Comparison of ENCODE assay signal across 19 cellular contexts in genomic region chr12:50061172-50061571, GRCh38. TPM values are rescaled to one million over a fixed set of nuclear protein-coding genes. Genes with fewer than 3 reads are reported as not detected.
DNase-seq lines count a peak whose midpoint lies in the region; ATAC-seq, FAIRE-seq and TF ChIP-seq lines count a peak whose summit lies in the region.
"Had no signal": no experiment of that assay in that cellular context is flagged by ENCODE, and none has a peak within 500 bp of the region (broad histone marks: within the 10 kb centered on the region; RNA-seq: fewer than 3 reads in every experiment).

No MANE protein-coding gene starts in this region.

- H3K27me3 ChIP-seq in left lung (peaks cover 6 to 43% of the 10 kb centered on the region in 2 donors), PC-9 (ENCODE audit: insufficient read depth, low read depth) (peaks cover 10% of the 10 kb centered on the region; the same call in 1 of the 2 replicates)

- H3K9me3 ChIP-seq in left lung = no peaks in the 10 kb centered on the region
- no peaks in the 10 kb centered on the region for H3K9me3 ChIP-seq in PC-9 (ENCODE audit: insufficient read depth, low read depth)

- intact Hi-C loops in activated CD8-positive, alpha-beta T cell treated with anti-CD3 and anti-CD28 coated beads for 36 hours (cut with micrococcal nuclease) = no loop called here
- intact Hi-C loops in left lung (cut with DNase I) = loop anchor here in 1 of 2 donors (5.0 kb wide), 1 partner anchor 89 kb away; the partner anchor contains the start of gene AQP6
- intact Hi-C loops in PC-9 (cut with micrococcal nuclease; ENCODE audit: unreplicated experiment) = no loop called here

- no peak overlapping the region for H3K4me2 ChIP-seq in PC-9
- H3K4me2 ChIP-seq: KMS-11 had no signal

- peak overlapping the region; percentile 62 for H3K27ac Mint-ChIP-seq in activated CD8-positive, alpha-beta T cell treated with anti-CD3 and anti-CD28 coated beads, Interleukin-2, amount 10 ng/mL, durations not matched to agents 7 days and 5 days
- H3K27ac Mint-ChIP-seq in activated CD8-positive, alpha-beta T cell treated with anti-CD3 and anti-CD28 coated beads for 36 hours = no peak overlapping the region

- peak; percentile 5 for FAIRE-seq in urothelium cell line (lab: Jason Lieb, UNC)
- FAIRE-seq: RCC 7860 had no signal

- H3K4me3 ChIP-seq in choroid plexus epithelial cell (ENCODE audit: low read depth, low read length) (no peak overlapping the region), left lung (no peak overlapping the region), PC-9 (no peak overlapping the region)

- POLR2A ChIA-PET in activated CD8-positive, alpha-beta T cell treated with anti-CD3 and anti-CD28 coated beads, Interleukin-2, amount 10 ng/mL, durations not matched to agents 7 days and 5 days (lab: Charles Lee) = no interaction called here
- POLR2A ChIA-PET in activated CD8-positive, alpha-beta T cell treated with anti-CD3 and anti-CD28 coated beads for 36 hours (lab: Charles Lee) = interaction anchor here (0.9 kb wide), 1 partner anchor 18 kb away, joined by 3 read pairs; no protein-coding TSS in a partner anchor
- POLR2A ChIA-PET in PC-9 (lab: Charles Lee; ENCODE audit: unreplicated experiment) = interaction anchor here (0.6 kb wide), 1 partner anchor 890 kb away, joined by 4 read pairs; no protein-coding TSS in a partner anchor

- H3K9me3 Mint-ChIP-seq in activated CD8-positive, alpha-beta T cell treated with anti-CD3 and anti-CD28 coated beads, Interleukin-2, amount 10 ng/mL, durations not matched to agents 7 days and 5 days (ENCODE audit: insufficient read depth) = no peaks in the 10 kb centered on the region
- no peaks in the 10 kb centered on the region for H3K9me3 Mint-ChIP-seq in activated CD8-positive, alpha-beta T cell treated with anti-CD3 and anti-CD28 coated beads for 36 hours

- peaks cover 15% of the 10 kb centered on the region for H3K36me3 Mint-ChIP-seq in activated CD8-positive, alpha-beta T cell treated with anti-CD3 and anti-CD28 coated beads, Interleukin-2, amount 10 ng/mL, durations not matched to agents 7 days and 5 days (ENCODE audit: low read depth)
- peaks cover 20% of the 10 kb centered on the region for H3K36me3 Mint-ChIP-seq in activated CD8-positive, alpha-beta T cell treated with anti-CD3 and anti-CD28 coated beads for 36 hours (ENCODE audit: low read depth)

- no peaks in the 10 kb centered on the region for H3K79me2 ChIP-seq in PC-9 (ENCODE audit: low read depth)

- H3F3A ChIP-seq in PC-9 (ENCODE audit: insufficient read depth, low read depth) = peaks cover 4% of the 10 kb centered on the region; the same call in 1 of the 2 replicates

- no peak overlapping the region for H2AFZ ChIP-seq in PC-9

- H3K4me3 Mint-ChIP-seq in activated CD8-positive, alpha-beta T cell treated with anti-CD3 and anti-CD28 coated beads, Interleukin-2, amount 10 ng/mL, durations not matched to agents 7 days and 5 days = no peak overlapping the region
- no peak overlapping the region for H3K4me3 Mint-ChIP-seq in activated CD8-positive, alpha-beta T cell treated with anti-CD3 and anti-CD28 coated beads for 36 hours

- no peaks in the 10 kb centered on the region for H3K9me2 ChIP-seq in PC-9 (ENCODE audit: insufficient read depth)

- no TSS peak for BruUV-seq in PC-9 (replicated peaks; lab: Mats Ljungman, UMichigan)

- no peak for TF ChIP-seq CTCF in activated CD8-positive, alpha-beta T cell treated with anti-CD3 and anti-CD28 coated beads for 36 hours (IDR thresholded peaks at IDR 0.05)
- TF ChIP-seq CTCF in choroid plexus epithelial cell (conservative IDR thresholded peaks at IDR 0.05; ENCODE audit: low read depth, low read length) = no peak
- TF ChIP-seq CTCF in left lung (IDR thresholded peaks at IDR 0.05) = no peak
- TF ChIP-seq CTCF in PC-9 (conservative IDR thresholded peaks at IDR 0.05) = no peak

- peaks cover 60% of the 10 kb centered on the region for H3K4me1 Mint-ChIP-seq in activated CD8-positive, alpha-beta T cell treated with anti-CD3 and anti-CD28 coated beads, Interleukin-2, amount 10 ng/mL, durations not matched to agents 7 days and 5 days (ENCODE audit: low read depth)
- peaks cover 36% of the 10 kb centered on the region for H3K4me1 Mint-ChIP-seq in activated CD8-positive, alpha-beta T cell treated with anti-CD3 and anti-CD28 coated beads for 36 hours (ENCODE audit: low read depth)

- H3K36me3 ChIP-seq in left lung = no peaks in the 10 kb centered on the region
- no peaks in the 10 kb centered on the region for H3K36me3 ChIP-seq in PC-9 (ENCODE audit: low read depth)

- peaks cover 8% of the 10 kb centered on the region for H3K27me3 Mint-ChIP-seq in activated CD8-positive, alpha-beta T cell treated with anti-CD3 and anti-CD28 coated beads, Interleukin-2, amount 10 ng/mL, durations not matched to agents 7 days and 5 days (ENCODE audit: low read depth)
- H3K27me3 Mint-ChIP-seq in activated CD8-positive, alpha-beta T cell treated with anti-CD3 and anti-CD28 coated beads for 36 hours = peaks cover 8% of the 10 kb centered on the region

- no peak for DNase-seq in activated CD8-positive, alpha-beta T cell treated with anti-CD3 and anti-CD28 coated beads, Interleukin-2, amount 10 ng/mL, durations not matched to agents 7 days and 5 days
- DNase-seq in activated CD8-positive, alpha-beta T cell treated with anti-CD3 and anti-CD28 coated beads for 36 hours = no peak
- DNase-seq in choroid plexus epithelial cell (ENCODE audit: low read depth) (peak; percentile 15), left lung (no peak), urothelium cell line (ENCODE audit: low spot score) (no peak), cerebellar cortex (ENCODE audit: low spot score) (no peak), PC-9 (no peak)
- DNase-seq: 8988T, C1 segment of cervical spinal cord, COR-L47, H7, NCI-H1417 treated with DMSO at 0.1 percent for 48 hours, NCI-H2029, NCI-H2171 treated with DMSO at 0.1 percent for 48 hours, NCI-H82, SHP77 had no signal

- CTCF ChIA-PET in activated CD8-positive, alpha-beta T cell treated with anti-CD3 and anti-CD28 coated beads, Interleukin-2, amount 10 ng/mL, durations not matched to agents 7 days and 5 days (lab: Charles Lee) = interaction anchor here (1.1 to 6.2 kb wide), 4 partner anchors 8 to 160 kb away, joined by 3 to 68 read pairs (median 30); no protein-coding TSS in a partner anchor
- CTCF ChIA-PET in activated CD8-positive, alpha-beta T cell treated with anti-CD3 and anti-CD28 coated beads for 36 hours (lab: Charles Lee) = interaction anchor here (0.9 to 22.9 kb wide), 5 partner anchors 9 to 115 kb away, joined by 4 to 299 read pairs (median 47); no protein-coding TSS in a partner anchor
- CTCF ChIA-PET in PC-9 (lab: Charles Lee) = no interaction called here

- no peak overlapping the region for H3K27ac ChIP-seq in left lung
- H3K27ac ChIP-seq in PC-9 = no peak overlapping the region
- H3K27ac ChIP-seq: KMS-11 had no signal

- no peak for ATAC-seq in activated CD8-positive, alpha-beta T cell treated with anti-CD3 and anti-CD28 coated beads, Interleukin-2, amount 10 ng/mL, durations not matched to agents 7 days and 5 days
- ATAC-seq in activated CD8-positive, alpha-beta T cell treated with anti-CD3 and anti-CD28 coated beads for 36 hours = no peak
- ATAC-seq in left lung (peak; percentile 15), GM18502 (IDR thresholded peaks at IDR 0.05; ENCODE audit: poor library complexity, unreplicated experiment) (no peak)

- peaks cover 8 to 24% of the 10 kb centered on the region in 2 donors for H3K4me1 ChIP-seq in left lung
- peaks cover 5% of the 10 kb centered on the region for H3K4me1 ChIP-seq in PC-9 (replicated peaks; ENCODE audit: insufficient read depth)

- H4K20me1 ChIP-seq in PC-9 (ENCODE audit: insufficient read depth) = no peaks in the 10 kb centered on the region

RNA-seq across cellular contexts. Expression of gene ASIC1, which starts 3.8 kb away (rescaled TPM):
- total RNA-seq in activated CD8-positive, alpha-beta T cell treated with anti-CD3 and anti-CD28 coated beads, Interleukin-2, amount 10 ng/mL, durations not matched to agents 7 days and 5 days = 10 to 100 TPM; 25.4 to 27.9 TPM
- 10 to 100 TPM; 14.3 to 17.3 TPM for total RNA-seq in activated CD8-positive, alpha-beta T cell treated with anti-CD3 and anti-CD28 coated beads for 36 hours
- total RNA-seq in left lung (1 to 10 TPM; 2.1 to 2.9 TPM), PC-9 (2021) (3.5 and 4.5 TPM in 2 replicates)

RNA-seq across cellular contexts. Expression of gene SMARCD1, which starts 24.0 kb away (rescaled TPM):
- total RNA-seq in activated CD8-positive, alpha-beta T cell treated with anti-CD3 and anti-CD28 coated beads, Interleukin-2, amount 10 ng/mL, durations not matched to agents 7 days and 5 days = 10 to 100 TPM; 72.3 to 78.1 TPM
- total RNA-seq in activated CD8-positive, alpha-beta T cell treated with anti-CD3 and anti-CD28 coated beads for 36 hours = 10 to 100 TPM; 47.3 to 55.1 TPM
- total RNA-seq in left lung (10 to 100 TPM; 33.1 to 42.0 TPM), PC-9 (2021) (48.8 and 66.7 TPM in 2 replicates)

RNA-seq across cellular contexts. Expression of gene RACGAP1, which starts 35.9 kb away (rescaled TPM):
- total RNA-seq in activated CD8-positive, alpha-beta T cell treated with anti-CD3 and anti-CD28 coated beads, Interleukin-2, amount 10 ng/mL, durations not matched to agents 7 days and 5 days = 100 to 1,000 TPM; 185 to 200 TPM
- 100 to 1,000 TPM; 113 to 117 TPM for total RNA-seq in activated CD8-positive, alpha-beta T cell treated with anti-CD3 and anti-CD28 coated beads for 36 hours
- total RNA-seq in left lung (10 to 100 TPM; 20.7 to 35.9 TPM), PC-9 (2021) (108 and 112 TPM in 2 replicates)

RNA-seq across cellular contexts. Expression of gene GPD1, which starts 42.6 kb away (rescaled TPM):
- total RNA-seq in activated CD8-positive, alpha-beta T cell treated with anti-CD3 and anti-CD28 coated beads, Interleukin-2, amount 10 ng/mL, durations not matched to agents 7 days and 5 days = under 1 TPM; 0.23 to 0.82 TPM
- under 1 TPM; 0.16 to 0.20 TPM for total RNA-seq in activated CD8-positive, alpha-beta T cell treated with anti-CD3 and anti-CD28 coated beads for 36 hours
- 1 to 10 TPM; 6.8 to 8.5 TPM for total RNA-seq in left lung
- 0.24 and 1.0 TPM in 2 replicates for total RNA-seq in PC-9 (2021)
- total RNA-seq: H7 had no signal

RNA-seq across cellular contexts. Expression of gene COX14, which starts 50.9 kb away (rescaled TPM):
- total RNA-seq in activated CD8-positive, alpha-beta T cell treated with anti-CD3 and anti-CD28 coated beads, Interleukin-2, amount 10 ng/mL, durations not matched to agents 7 days and 5 days = 10 to 100 TPM; 50.0 to 51.6 TPM
- 10 to 100 TPM; 43.1 to 51.0 TPM for total RNA-seq in activated CD8-positive, alpha-beta T cell treated with anti-CD3 and anti-CD28 coated beads for 36 hours
- total RNA-seq in left lung (10 to 100 TPM; 46.8 to 77.6 TPM), PC-9 (2021) (53.9 and 76.1 TPM in 2 replicates)
